8 cellular contexts compared by ENCODE assay signal in genomic region chr17:7352559-7352889, GRCh38. TPM values are rescaled to one million over a fixed set of nuclear protein-coding genes. Genes with fewer than 3 reads are reported as not detected.
DNase-seq lines count a peak whose midpoint lies in the region; ATAC-seq and TF ChIP-seq lines count a peak whose summit lies in the region.

No MANE protein-coding gene starts in this region.

- no peaks in the 10 kb centered on the region for H3K9me3 Mint-ChIP-seq in natural killer cell

- peak overlapping the region; percentile 89 for H3K27ac Mint-ChIP-seq in natural killer cell

- in situ Hi-C loops in GM13976 (cut with MboI; ENCODE audit: low sequenced_read_pairs, unreplicated experiment), result no loop called here

- no peak for TF ChIP-seq CTCF in AG10803 (conservative IDR thresholded peaks at IDR 0.05; ENCODE audit: low read length)
- no peak for TF ChIP-seq CTCF in NB4 (IDR thresholded peaks at IDR 0.05; ENCODE audit: low read depth, low read length)
- no peak for TF ChIP-seq CTCF in natural killer cell (IDR thresholded peaks at IDR 0.05)
- TF ChIP-seq CTCF in GM13976 (IDR thresholded peaks at IDR 0.05; ENCODE audit: borderline replicate concordance, control extremely low read depth, extremely low read depth, insufficient read depth, missing control alignments), result no peak

- no peaks in the 10 kb centered on the region for H3K9me3 ChIP-seq in ectodermal cell (ENCODE audit: control insufficient read depth, low read length)

- ATAC-seq in natural killer cell, result no peak
- no peak for ATAC-seq in HG02885 (IDR thresholded peaks at IDR 0.05; ENCODE audit: poor library complexity, unreplicated experiment)

- peak overlapping the region; percentile 97 for H3K4me3 Mint-ChIP-seq in natural killer cell

- no peaks in the 10 kb centered on the region for H3K36me3 ChIP-seq in ectodermal cell (ENCODE audit: control insufficient read depth, insufficient read depth, low read length)

- no peak for TF ChIP-seq POLR2A in NB4 (IDR thresholded peaks at IDR 0.05; ENCODE audit: extremely low read depth, insufficient read length)

- H3K4me3 ChIP-seq in AG10803 (ENCODE audit: low read length) (peak overlapping the region; percentile 86), NB4 (ENCODE audit: low read depth, low read length) (peak overlapping the region; percentile 49), ectodermal cell (ENCODE audit: insufficient read depth, low read depth, low read length) (peak overlapping the region; percentile 87)

- H3K27me3 ChIP-seq in ectodermal cell (ENCODE audit: control insufficient read depth, insufficient read depth, low read length, poor library complexity, severe bottlenecking), result peaks cover 7% of the 10 kb centered on the region

- peaks cover 9 to 55% of the 10 kb centered on the region in 2 donors for H3K4me1 Mint-ChIP-seq in natural killer cell

- H3K4me1 ChIP-seq in ectodermal cell (ENCODE audit: control insufficient read depth, insufficient read depth, low read length), result peaks cover 42% of the 10 kb centered on the region

- H3K36me3 Mint-ChIP-seq in natural killer cell, result no peaks in the 10 kb centered on the region

- WGBS in ectodermal cell, 2 experiments, result 56 to 61% methylated on average over 8 of the region's 8 CpGs

- intact Hi-C loops in natural killer cell (cut with micrococcal nuclease), result loop anchor here (5.0 to 10.0 kb wide), 2 partner anchors 85 to 332 kb away; partner anchors contain the start of genes FGF11, TMEM102, TP53 and WRAP53

- DNase-seq in AG10803 (ENCODE audit: low read depth) (no peak), NB4 (ENCODE audit: low read depth) (no peak), natural killer cell (no peak), GM13976 (ENCODE audit: low spot score) (no peak)
- no peak for DNase-seq in activated effector memory CD4-positive, alpha-beta T cell treated with Interleukin-2 at 50 U/mL for 16 hours
- no peak for DNase-seq in stimulated activated CD8-positive, alpha-beta memory T cell treated with anti-CD3 and anti-CD28 coated beads, Interleukin-4, amount 100 ng/mL, for 48 hours

- H3K27ac ChIP-seq in ectodermal cell (ENCODE audit: insufficient read depth, low read depth, low read length, poor library complexity, severe bottlenecking), result peak overlapping the region; percentile 86

- no peaks in the 10 kb centered on the region for H3K27me3 Mint-ChIP-seq in natural killer cell (ENCODE audit: low read depth in 2 of 2)

RNA-seq across cellular contexts. Expression of gene KCTD11, which starts 0.6 kb away (rescaled TPM):
- polyA plus RNA-seq in ectodermal cell (2013, experiment 1 of 4), result 11.7 TPM
- polyA plus RNA-seq in ectodermal cell (2013, experiment 2 of 4), result 10.7 TPM
- polyA plus RNA-seq in ectodermal cell (2013, experiment 3 of 4), result 8.2 TPM
- polyA plus RNA-seq in ectodermal cell (2013, experiment 4 of 4), result 9.7 TPM
- total RNA-seq in natural killer cell, result 1 to 10 TPM; 5.6 to 9.7 (median 8.3) TPM

RNA-seq across cellular contexts. Expression of gene TMEM95, which starts 2.4 kb away (rescaled TPM):
- polyA plus RNA-seq in ectodermal cell (2013, experiment 1 of 4), result not detected
- not detected for polyA plus RNA-seq in ectodermal cell (2013, experiment 2 of 4)
- polyA plus RNA-seq in ectodermal cell (2013, experiment 3 of 4), result not detected
- not detected for polyA plus RNA-seq in ectodermal cell (2013, experiment 4 of 4)
- total RNA-seq in natural killer cell, result not detected

RNA-seq across cellular contexts. Expression of gene ACAP1, which starts 16.2 kb away (rescaled TPM):
- 4.6 TPM for polyA plus RNA-seq in ectodermal cell (2013, experiment 1 of 4)
- polyA plus RNA-seq in ectodermal cell (2013, experiment 2 of 4), result 4.7 TPM
- 6.6 TPM for polyA plus RNA-seq in ectodermal cell (2013, experiment 3 of 4)
- 3.6 TPM for polyA plus RNA-seq in ectodermal cell (2013, experiment 4 of 4)
- total RNA-seq in natural killer cell, result 100 to 1,000 TPM; 526 to 590 (median 540) TPM

RNA-seq across cellular contexts. Expression of gene NEURL4, which starts 23.4 kb away (rescaled TPM):
- 43.8 TPM for polyA plus RNA-seq in ectodermal cell (2013, experiment 1 of 4)
- 44.7 TPM for polyA plus RNA-seq in ectodermal cell (2013, experiment 2 of 4)
- polyA plus RNA-seq in ectodermal cell (2013, experiment 3 of 4), result 35.7 TPM
- 37.0 TPM for polyA plus RNA-seq in ectodermal cell (2013, experiment 4 of 4)
- 10 to 100 TPM; 48.9 to 57.9 (median 51.4) TPM for total RNA-seq in natural killer cell

RNA-seq across cellular contexts. Expression of gene TNK1, which starts 28.4 kb away (rescaled TPM):
- polyA plus RNA-seq in ectodermal cell (2013, experiment 1 of 4), result 1.9 TPM
- polyA plus RNA-seq in ectodermal cell (2013, experiment 2 of 4), result 1.6 TPM
- polyA plus RNA-seq in ectodermal cell (2013, experiment 3 of 4), result 1.6 TPM
- 1.3 TPM for polyA plus RNA-seq in ectodermal cell (2013, experiment 4 of 4)
- 1 to 10 TPM in 1 of 3 donors, under 1 TPM in 2; 0.18 to 1.7 (median 0.73) TPM for total RNA-seq in natural killer cell
